ENCODE assay signal across 8 cellular contexts in genomic region chrX:3843522-3844145, GRCh38.
DNase-seq lines count a peak whose midpoint lies in the region; ATAC-seq and TF ChIP-seq lines count a peak whose summit lies in the region.
"Not testable (repeated sequence)": the region's sequence is repeated elsewhere in the genome, so short reads cannot be mapped to it uniquely, and the experiment has no call there.

No MANE protein-coding gene starts in this region.

- H4K20me1 ChIP-seq in HCT116 (ENCODE audit: insufficient read depth); IMR-90 (ENCODE audit: insufficient read depth, low read length): not testable (repeated sequence)

- TF ChIP-seq RAD21 in HCT116 (IDR thresholded peaks at IDR 0.05; ENCODE audit: low read depth); IMR-90 (IDR thresholded peaks at IDR 0.05; ENCODE audit: low read length): not testable (repeated sequence)

- CTCF ChIA-PET in HCT116 (lab: Charles Lee); IMR-90 (lab: Yijun Ruan, JAX): not testable (repeated sequence)

- H3K4me3 ChIP-seq in GM12864 (ENCODE audit: low read depth, low read length) (peak overlapping the region; percentile 48; the same call in 1 of the 2 replicates), HCT116 (replicated peaks in 1 of 2; ENCODE audit: low read depth in 1 of 2, low read length in 2 of 2) (peak overlapping the region in 1 of 2 experiments; percentile 33; a peak in 2 of 4 replicates), IMR-90 (ENCODE audit: insufficient read depth, low read depth, low read length) (peak overlapping the region; percentile 52; the same call in 1 of the 2 replicates), iPS-18c (ENCODE audit: insufficient read depth, low read depth, low read length) (peak overlapping the region; percentile 28; the same call in 1 of the 2 replicates)

- not testable (repeated sequence) for H3K56ac ChIP-seq in IMR-90 (ENCODE audit: extremely low read depth, insufficient read depth, low read length)

- not testable (repeated sequence) for H3K9me2 ChIP-seq in HCT116 (ENCODE audit: insufficient read depth)

- dilution Hi-C loops in IMR-90 (cut with HindIII; ENCODE audit: low sequenced_read_pairs, unreplicated experiment), result not testable (repeated sequence)

- H3K9me3 Mint-ChIP-seq in activated naive CD8-positive, alpha-beta T cell treated with anti-CD3 and anti-CD28 coated beads, Interleukin-2, amount 50 U/mL, for 24 hours; stimulated activated effector memory CD8-positive, alpha-beta T cell treated with anti-CD3 and anti-CD28 coated beads, Interleukin-12 subunit alpha, Interleukin-12 subunit beta, amount 100 ng/mL, for 72 hours: not testable (repeated sequence)

- not testable (repeated sequence) for H3K4me2 ChIP-seq in HCT116 (ENCODE audit: low read length); IMR-90 (ENCODE audit: low read depth, low read length)

- H3K4me3 Mint-ChIP-seq in activated naive CD8-positive, alpha-beta T cell treated with anti-CD3 and anti-CD28 coated beads, Interleukin-2, amount 50 U/mL, for 24 hours; stimulated activated effector memory CD8-positive, alpha-beta T cell treated with anti-CD3 and anti-CD28 coated beads, Interleukin-12 subunit alpha, Interleukin-12 subunit beta, amount 100 ng/mL, for 72 hours: not testable (repeated sequence)

- not testable (repeated sequence) for H3K36me3 ChIP-seq in HCT116 (ENCODE audit: control insufficient read depth in 1 of 2, insufficient read depth in 2 of 2, low read length in 2 of 2); IMR-90 (ENCODE audit: control insufficient read depth, insufficient read depth, low read length)

- not testable (repeated sequence) for H4K91ac ChIP-seq in IMR-90 (ENCODE audit: insufficient read depth, low read depth, low read length)

- not testable (repeated sequence) for H3K27me3 ChIP-seq in HCT116 (ENCODE audit: insufficient read depth, low read length); IMR-90 (ENCODE audit: control insufficient read depth, insufficient read depth, low read length)

- not testable (repeated sequence) for H3K23ac ChIP-seq in IMR-90 (ENCODE audit: low read depth, low read length)

- not testable (repeated sequence) for H2BK15ac ChIP-seq in IMR-90 (ENCODE audit: low read depth, low read length)

- H2AFZ ChIP-seq in HCT116 (ENCODE audit: low read depth, low read length, poor library complexity, severe bottlenecking); IMR-90 (replicated peaks; ENCODE audit: low read length, poor library complexity): not testable (repeated sequence)

- not testable (repeated sequence) for H3K27ac Mint-ChIP-seq in activated naive CD8-positive, alpha-beta T cell treated with anti-CD3 and anti-CD28 coated beads, Interleukin-2, amount 50 U/mL, for 24 hours; stimulated activated effector memory CD8-positive, alpha-beta T cell treated with anti-CD3 and anti-CD28 coated beads, Interleukin-12 subunit alpha, Interleukin-12 subunit beta, amount 100 ng/mL, for 72 hours

- H3K27ac ChIP-seq in HCT116 (ENCODE audit: low read depth, low read length), result peak overlapping the region; percentile 47; the same call in 1 of the 2 replicates
- not testable (repeated sequence) for H3K27ac ChIP-seq in IMR-90 (ENCODE audit: insufficient read depth, low read length)

- peak overlapping the region; percentile 58 for H3K9ac ChIP-seq in HCT116 (ENCODE audit: low read length)
- H3K9ac ChIP-seq in IMR-90 (ENCODE audit: low read depth, low read length), result not testable (repeated sequence)

- not testable (repeated sequence) for H3K27me3 Mint-ChIP-seq in activated naive CD8-positive, alpha-beta T cell treated with anti-CD3 and anti-CD28 coated beads, Interleukin-2, amount 50 U/mL, for 24 hours

- TF ChIP-seq CTCF in GM12864 (IDR thresholded peaks at IDR 0.05; ENCODE audit: low read depth, low read length, missing control alignments); HCT116 (IDR thresholded peaks at IDR 0.05 in 2 of 3, conservative IDR thresholded peaks at IDR 0.05 in 1 of 3; ENCODE audit: borderline replicate concordance in 1 of 3, insufficient read depth in 1 of 3, low read depth in 2 of 3, low read length in 2 of 3); IMR-90 (conservative IDR thresholded peaks at IDR 0.05; ENCODE audit: low read depth, low read length): not testable (repeated sequence)

- RAD21 ChIA-PET in HCT116 (lab: Charles Lee; ENCODE audit: low non-redundant PET in 1 of 2, low total read pairs in 2 of 2, uncharacterized antibody in 2 of 2, unreplicated experiment in 2 of 2), result not testable (repeated sequence)

- not testable (repeated sequence) for TF ChIP-seq POLR2A in HCT116 (IDR thresholded peaks at IDR 0.05; ENCODE audit: borderline replicate concordance, extremely low read depth, insufficient read depth, insufficient read length); IMR-90 (IDR thresholded peaks at IDR 0.05; ENCODE audit: low read depth, low read length)

- in situ Hi-C loops in IMR-90 (cut with MboI; ENCODE audit: low sequenced_read_pairs), result not testable (repeated sequence)

- H2AK5ac ChIP-seq in IMR-90 (ENCODE audit: low read depth, low read length), result not testable (repeated sequence)

- H2BK5ac ChIP-seq in IMR-90 (ENCODE audit: low read depth, low read length, poor library complexity, severe bottlenecking), result not testable (repeated sequence)

- DNase-seq in GM12864 (ENCODE audit: low read depth); HCT116 (ENCODE audit: low read depth, low spot score); IMR-90; activated naive CD8-positive, alpha-beta T cell treated with anti-CD3 and anti-CD28 coated beads, Interleukin-2, amount 50 U/mL, for 24 hours; stimulated activated effector memory CD8-positive, alpha-beta T cell treated with anti-CD3 and anti-CD28 coated beads, Interleukin-12 subunit alpha, Interleukin-12 subunit beta, amount 100 ng/mL, for 72 hours (ENCODE audit: low spot score in 2 of 2): not testable (repeated sequence)

- H4K5ac ChIP-seq in IMR-90 (ENCODE audit: low read depth, low read length), result not testable (repeated sequence)

- not testable (repeated sequence) for H2AK9ac ChIP-seq in IMR-90 (replicated peaks; ENCODE audit: low read depth, low read length, poor library complexity)

- H3K18ac ChIP-seq in IMR-90 (ENCODE audit: low read depth, low read length), result not testable (repeated sequence)

- not testable (repeated sequence) for H3K36me3 Mint-ChIP-seq in activated naive CD8-positive, alpha-beta T cell treated with anti-CD3 and anti-CD28 coated beads, Interleukin-2, amount 50 U/mL, for 24 hours (ENCODE audit: low read depth); stimulated activated effector memory CD8-positive, alpha-beta T cell treated with anti-CD3 and anti-CD28 coated beads, Interleukin-12 subunit alpha, Interleukin-12 subunit beta, amount 100 ng/mL, for 72 hours

- POLR2A ChIA-PET in HCT116 (lab: Charles Lee); IMR-90 (lab: Charles Lee; ENCODE audit: unreplicated experiment): not testable (repeated sequence)

- not testable (repeated sequence) for H3K9me3 ChIP-seq in HCT116 (ENCODE audit: control insufficient read depth in 1 of 2, insufficient read depth in 1 of 2, low read depth in 1 of 2, low read length in 2 of 2); IMR-90 (ENCODE audit: control insufficient read depth, insufficient read depth, low read length); iPS-18c (ENCODE audit: control insufficient read depth, insufficient read depth, low read length)

- H4K8ac ChIP-seq in IMR-90 (ENCODE audit: low read depth in 2 of 2, low read length in 2 of 2), result not testable (repeated sequence)

- H3K4me1 ChIP-seq in HCT116 (ENCODE audit: control insufficient read depth in 1 of 2, insufficient read depth in 2 of 2, low read length in 2 of 2); IMR-90 (ENCODE audit: control insufficient read depth, insufficient read depth, low read length): not testable (repeated sequence)

- not testable (repeated sequence) for BruUV-seq in HCT116 (replicated peaks; lab: Mats Ljungman, UMichigan); IMR-90 (replicated peaks; lab: Mats Ljungman, UMichigan)

- not testable (repeated sequence) for H2BK120ac ChIP-seq in IMR-90 (ENCODE audit: low read depth, low read length)

- not testable (repeated sequence) for H3K4me1 Mint-ChIP-seq in activated naive CD8-positive, alpha-beta T cell treated with anti-CD3 and anti-CD28 coated beads, Interleukin-2, amount 50 U/mL, for 24 hours; stimulated activated effector memory CD8-positive, alpha-beta T cell treated with anti-CD3 and anti-CD28 coated beads, Interleukin-12 subunit alpha, Interleukin-12 subunit beta, amount 100 ng/mL, for 72 hours

- intact Hi-C loops in HCT116 (cut with micrococcal nuclease); IMR-90 (cut with micrococcal nuclease): not testable (repeated sequence)

- not testable (repeated sequence) for H3K79me2 ChIP-seq in HCT116 (ENCODE audit: insufficient read depth, low read length)

- not testable (repeated sequence) for H2BK20ac ChIP-seq in IMR-90 (ENCODE audit: low read depth, low read length)

- H3K14ac ChIP-seq in IMR-90 (replicated peaks; ENCODE audit: low read depth, low read length), result not testable (repeated sequence)

- H3K79me1 ChIP-seq in IMR-90 (ENCODE audit: low read depth in 1 of 2, low read length in 2 of 2), result not testable (repeated sequence)

- peak; percentile 86 for ATAC-seq in GM19395 (IDR thresholded peaks at IDR 0.05; ENCODE audit: unreplicated experiment)
- ATAC-seq in HCT116, result peak; percentile 90
- ATAC-seq in HG03095 (IDR thresholded peaks at IDR 0.05; ENCODE audit: unreplicated experiment), result peak; percentile 94
- peak; percentile 87 for ATAC-seq in IMR-90 (ENCODE audit: low read depth)
- peak; percentile 93 for ATAC-seq in activated naive CD8-positive, alpha-beta T cell treated with anti-CD3 and anti-CD28 coated beads, Interleukin-2, amount 50 U/mL, for 24 hours
- peak; percentile 96 for ATAC-seq in stimulated activated effector memory CD8-positive, alpha-beta T cell treated with anti-CD3 and anti-CD28 coated beads, Interleukin-12 subunit alpha, Interleukin-12 subunit beta, amount 100 ng/mL, for 72 hours

- no CpG with 5 or more reads among the region's 85 CpGs for WGBS in IMR-90 (ENCODE audit: extremely low coverage in 2 of 2, insufficient read length in 1 of 2), 2 experiments

- H3K4ac ChIP-seq in IMR-90 (ENCODE audit: low read depth, low read length), result not testable (repeated sequence)

- not testable (repeated sequence) for H3K9me1 ChIP-seq in IMR-90 (ENCODE audit: insufficient read depth, low read length)
